Comparison of ENCODE assay signal across 13 cellular contexts in genomic region chr5:6736106-6736505, GRCh38. TPM values are rescaled to one million over a fixed set of nuclear protein-coding genes. Genes with fewer than 3 reads are reported as not detected.
DNase-seq lines count a peak whose midpoint lies in the region; ATAC-seq and TF ChIP-seq lines count a peak whose summit lies in the region.
"Had no signal": no experiment of that assay in that cellular context is flagged by ENCODE, and none has a peak within 500 bp of the region (broad histone marks: within the 10 kb centered on the region; RNA-seq: fewer than 3 reads in every experiment).

No MANE protein-coding gene starts in this region.

- H3K9ac ChIP-seq in IMR-90 (ENCODE audit: low read depth, low read length), result no peak overlapping the region
- no peak overlapping the region for H3K9ac ChIP-seq in mesenchymal stem cell (ENCODE audit: low read length)

- peak overlapping the region; percentile 87 for H3K27ac Mint-ChIP-seq in T-helper 2 cell treated with Interferon-gamma antibody and Interleukin-4, amounts not matched to agents 5 μg/mL and 100 μg/mL, for 36 hours
- H3K27ac Mint-ChIP-seq in activated T-helper 1 cell treated with anti-CD3 and anti-CD28 coated beads, Interleukin-12 subunit alpha, Interleukin-12 subunit beta, Interleukin-2, Interleukin-4 antibody, amounts not matched to agents 30 ng/mL and 10 ng/mL and 1 ng/mL, durations not matched to agents 14 hours and 24 hours and 36 hours, result peak overlapping the region; percentile 94

- no peak overlapping the region for H2BK12ac ChIP-seq in mesenchymal stem cell (ENCODE audit: low read length in 2 of 2)

- H3K27me3 ChIP-seq in IMR-90 (ENCODE audit: control insufficient read depth, insufficient read depth, low read length) (no peaks in the 10 kb centered on the region), mesenchymal stem cell (ENCODE audit: control insufficient read depth in 1 of 2, insufficient read depth in 1 of 2, low read length in 2 of 2) (no peaks in the 10 kb centered on the region)
- H3K27me3 ChIP-seq: pancreas had no signal

- H3K23ac ChIP-seq in IMR-90 (ENCODE audit: low read depth, low read length), result 0 out of 2 replicates have a peak overlapping the region, but pooled peaks have one; percentile 15
- H3K23ac ChIP-seq in mesenchymal stem cell (ENCODE audit: low read length in 2 of 2), result no peak overlapping the region

- H2BK15ac ChIP-seq in IMR-90 (ENCODE audit: low read depth, low read length) (no peak overlapping the region), mesenchymal stem cell (ENCODE audit: low read depth, poor library complexity, severe bottlenecking) (no peak overlapping the region)

- no peak for DNase-seq in T-helper 2 cell treated with Interferon-gamma antibody and Interleukin-4, amounts not matched to agents 5 μg/mL and 100 μg/mL, for 36 hours (ENCODE audit: low spot score)
- DNase-seq in T-helper 2 cell (no peak), IMR-90 (no peak), mesenchymal stem cell (no peak)
- no peak for DNase-seq in activated T-helper 1 cell treated with anti-CD3 and anti-CD28 coated beads, Interleukin-12 subunit alpha, Interleukin-12 subunit beta, Interleukin-2, Interleukin-4 antibody, amounts not matched to agents 30 ng/mL and 10 ng/mL and 1 ng/mL, durations not matched to agents 14 hours and 24 hours and 36 hours (ENCODE audit: low spot score)
- DNase-seq in stimulated activated CD4-positive, alpha-beta T cell treated with anti-CD3 and anti-CD28 coated beads, Interleukin-4, amount 100 ng/mL, for 4 hours, result no peak
- DNase-seq: amygdala; CD4-positive, CD25-positive, alpha-beta regulatory T cell; pancreas; SHP77 treated with DMSO at 0.1 percent for 48 hours had no signal

- peaks cover 47 to 70% of the 10 kb centered on the region in 2 experiments for H3K79me1 ChIP-seq in IMR-90 (ENCODE audit: low read depth in 1 of 2, low read length in 2 of 2)
- H3K79me1 ChIP-seq in mesenchymal stem cell (replicated peaks; ENCODE audit: low read length, poor library complexity, severe bottlenecking), result peaks cover 29% of the 10 kb centered on the region

- TF ChIP-seq CTCF in IMR-90 (conservative IDR thresholded peaks at IDR 0.05; ENCODE audit: low read depth, low read length), result no peak

- dilution Hi-C loops in IMR-90 (cut with HindIII; ENCODE audit: low sequenced_read_pairs, unreplicated experiment), result no loop called here

- no peak overlapping the region for H4K5ac ChIP-seq in IMR-90 (ENCODE audit: low read depth, low read length)

- H4K91ac ChIP-seq in IMR-90 (ENCODE audit: insufficient read depth, low read depth, low read length) (no peak overlapping the region), mesenchymal stem cell (ENCODE audit: low read length) (no peak overlapping the region)

- H3K4ac ChIP-seq in IMR-90 (ENCODE audit: low read depth, low read length) (no peak overlapping the region), mesenchymal stem cell (ENCODE audit: low read depth in 1 of 2, low read length in 2 of 2) (no peak overlapping the region)

- H3K9me3 Mint-ChIP-seq in T-helper 2 cell treated with Interferon-gamma antibody and Interleukin-4, amounts not matched to agents 5 μg/mL and 100 μg/mL, for 36 hours, result no peaks in the 10 kb centered on the region
- no peaks in the 10 kb centered on the region for H3K9me3 Mint-ChIP-seq in activated T-helper 1 cell treated with anti-CD3 and anti-CD28 coated beads, Interleukin-12 subunit alpha, Interleukin-12 subunit beta, Interleukin-2, Interleukin-4 antibody, amounts not matched to agents 30 ng/mL and 10 ng/mL and 1 ng/mL, durations not matched to agents 14 hours and 24 hours and 36 hours
- H3K9me3 Mint-ChIP-seq: CD4-positive, CD25-positive, alpha-beta regulatory T cell had no signal

- H3K14ac ChIP-seq in IMR-90 (replicated peaks; ENCODE audit: low read depth, low read length) (no peak overlapping the region), mesenchymal stem cell (ENCODE audit: low read length in 2 of 2) (no peak overlapping the region)

- intact Hi-C loops in IMR-90 (cut with micrococcal nuclease), result no loop called here
- intact Hi-C loops in activated T-helper 1 cell treated with anti-CD3 and anti-CD28 coated beads, Interleukin-12 subunit alpha, Interleukin-12 subunit beta, Interleukin-2, Interleukin-4 antibody, amounts not matched to agents 30 ng/mL and 10 ng/mL and 1 ng/mL, durations not matched to agents 14 hours and 24 hours and 36 hours (cut with micrococcal nuclease), result loop anchor here (5.0 kb wide), 1 partner anchor 91 kb away; no protein-coding TSS in a partner anchor

- H3K9me3 ChIP-seq in IMR-90 (ENCODE audit: control insufficient read depth, insufficient read depth, low read length) (no peaks in the 10 kb centered on the region), mesenchymal stem cell (ENCODE audit: control insufficient read depth, low read length) (no peaks in the 10 kb centered on the region)
- H3K9me3 ChIP-seq: pancreas, thoracic aorta had no signal

- H3K56ac ChIP-seq in IMR-90 (ENCODE audit: extremely low read depth, insufficient read depth, low read length), result no peak overlapping the region

- H3K4me2 ChIP-seq in IMR-90 (ENCODE audit: low read depth, low read length), result no peak overlapping the region
- no peak overlapping the region for H3K4me2 ChIP-seq in mesenchymal stem cell (ENCODE audit: low read length, poor library complexity, severe bottlenecking)

- H3K4me3 Mint-ChIP-seq in T-helper 2 cell treated with Interferon-gamma antibody and Interleukin-4, amounts not matched to agents 5 μg/mL and 100 μg/mL, for 36 hours, result no peak overlapping the region
- no peak overlapping the region for H3K4me3 Mint-ChIP-seq in activated T-helper 1 cell treated with anti-CD3 and anti-CD28 coated beads, Interleukin-12 subunit alpha, Interleukin-12 subunit beta, Interleukin-2, Interleukin-4 antibody, amounts not matched to agents 30 ng/mL and 10 ng/mL and 1 ng/mL, durations not matched to agents 14 hours and 24 hours and 36 hours
- H3K4me3 Mint-ChIP-seq: CD4-positive, CD25-positive, alpha-beta regulatory T cell had no signal

- H2BK120ac ChIP-seq in IMR-90 (ENCODE audit: low read depth, low read length), result no peak overlapping the region
- H2BK120ac ChIP-seq in mesenchymal stem cell (ENCODE audit: low read depth, low read length), result no peak overlapping the region

- H3K4me3 ChIP-seq in IMR-90 (ENCODE audit: insufficient read depth, low read depth, low read length) (no peak overlapping the region), mesenchymal stem cell (ENCODE audit: insufficient read depth in 1 of 2, low read depth in 1 of 2, low read length in 2 of 2) (no peak overlapping the region)
- H3K4me3 ChIP-seq: pancreas, thoracic aorta had no signal

- H4K8ac ChIP-seq in IMR-90 (ENCODE audit: low read depth in 2 of 2, low read length in 2 of 2) (no peak overlapping the region), mesenchymal stem cell (ENCODE audit: low read length) (peak overlapping the region; percentile 4)

- H3K36me3 ChIP-seq in IMR-90 (ENCODE audit: control insufficient read depth, insufficient read depth, low read length), result peaks cover 22% of the 10 kb centered on the region
- peaks cover 27 to 40% of the 10 kb centered on the region in 2 experiments for H3K36me3 ChIP-seq in mesenchymal stem cell (ENCODE audit: control insufficient read depth in 1 of 2, insufficient read depth in 2 of 2, low read depth in 1 of 2, low read length in 2 of 2)

- ATAC-seq in IMR-90 (ENCODE audit: low read depth), result no peak
- no peak for ATAC-seq in HG02885 (IDR thresholded peaks at IDR 0.05; ENCODE audit: poor library complexity, unreplicated experiment)
- no peak for ATAC-seq in HG02642 (IDR thresholded peaks at IDR 0.05; ENCODE audit: poor library complexity, unreplicated experiment)

- H2AFZ ChIP-seq in IMR-90 (replicated peaks; ENCODE audit: low read length, poor library complexity) (no peak overlapping the region), mesenchymal stem cell (ENCODE audit: low read depth, low read length) (no peak overlapping the region)

- no peak overlapping the region for H2AK5ac ChIP-seq in IMR-90 (ENCODE audit: low read depth, low read length)
- no peak overlapping the region for H2AK5ac ChIP-seq in mesenchymal stem cell (ENCODE audit: low read length, severe bottlenecking)

- H3K27ac ChIP-seq in IMR-90 (ENCODE audit: insufficient read depth, low read length) (no peak overlapping the region), mesenchymal stem cell (ENCODE audit: low read length, poor library complexity, severe bottlenecking) (no peak overlapping the region)
- H3K27ac ChIP-seq: pancreas, thoracic aorta had no signal

- H4K20me1 ChIP-seq in IMR-90 (ENCODE audit: insufficient read depth, low read length), result peaks cover 33% of the 10 kb centered on the region

- POLR2A ChIA-PET in IMR-90 (lab: Charles Lee; ENCODE audit: unreplicated experiment), result no interaction called here

- H3K4me1 ChIP-seq in IMR-90 (ENCODE audit: control insufficient read depth, insufficient read depth, low read length), result peaks cover 27% of the 10 kb centered on the region
- H3K4me1 ChIP-seq in mesenchymal stem cell (ENCODE audit: control insufficient read depth, insufficient read depth, low read depth, low read length), result peaks cover 26% of the 10 kb centered on the region

- 100% methylated on average over 1 of the region's 7 CpGs; no CpG with 5 or more reads in 1 of the 2 experiments for WGBS in IMR-90 (ENCODE audit: extremely low coverage in 2 of 2, insufficient read length in 1 of 2), 2 experiments
- WGBS in mesenchymal stem cell, result 97% methylated on average over 6 of the region's 7 CpGs

- no peak overlapping the region for H2BK20ac ChIP-seq in IMR-90 (ENCODE audit: low read depth, low read length)

- TF ChIP-seq RAD21 in IMR-90 (IDR thresholded peaks at IDR 0.05; ENCODE audit: low read length), result no peak

- H3K9me1 ChIP-seq in IMR-90 (ENCODE audit: insufficient read depth, low read length), result peaks cover 20% of the 10 kb centered on the region

- H2BK5ac ChIP-seq in IMR-90 (ENCODE audit: low read depth, low read length, poor library complexity, severe bottlenecking) (no peak overlapping the region), mesenchymal stem cell (ENCODE audit: low read depth, low read length, poor library complexity, severe bottlenecking) (no peak overlapping the region)

- TF ChIP-seq POLR2A in IMR-90 (IDR thresholded peaks at IDR 0.05; ENCODE audit: low read depth, low read length), result no peak

- H3K36me3 Mint-ChIP-seq in T-helper 2 cell treated with Interferon-gamma antibody and Interleukin-4, amounts not matched to agents 5 μg/mL and 100 μg/mL, for 36 hours (ENCODE audit: low read depth), result peaks cover 30% of the 10 kb centered on the region
- H3K36me3 Mint-ChIP-seq in activated T-helper 1 cell treated with anti-CD3 and anti-CD28 coated beads, Interleukin-12 subunit alpha, Interleukin-12 subunit beta, Interleukin-2, Interleukin-4 antibody, amounts not matched to agents 30 ng/mL and 10 ng/mL and 1 ng/mL, durations not matched to agents 14 hours and 24 hours and 36 hours (ENCODE audit: low read depth), result peaks cover 40% of the 10 kb centered on the region

- CTCF ChIA-PET in IMR-90 (lab: Yijun Ruan, JAX), result no interaction called here

- no peaks in the 10 kb centered on the region for H3K27me3 Mint-ChIP-seq in T-helper 2 cell treated with Interferon-gamma antibody and Interleukin-4, amounts not matched to agents 5 μg/mL and 100 μg/mL, for 36 hours (ENCODE audit: low read depth)
- H3K27me3 Mint-ChIP-seq in activated T-helper 1 cell treated with anti-CD3 and anti-CD28 coated beads, Interleukin-12 subunit alpha, Interleukin-12 subunit beta, Interleukin-2, Interleukin-4 antibody, amounts not matched to agents 30 ng/mL and 10 ng/mL and 1 ng/mL, durations not matched to agents 14 hours and 24 hours and 36 hours (ENCODE audit: insufficient read depth), result no peaks in the 10 kb centered on the region
- H3K27me3 Mint-ChIP-seq: CD4-positive, CD25-positive, alpha-beta regulatory T cell had no signal

- BruUV-seq in IMR-90 (replicated peaks; lab: Mats Ljungman, UMichigan), result no TSS peak

- peaks cover 43% of the 10 kb centered on the region for H3K4me1 Mint-ChIP-seq in T-helper 2 cell treated with Interferon-gamma antibody and Interleukin-4, amounts not matched to agents 5 μg/mL and 100 μg/mL, for 36 hours (ENCODE audit: low read depth)
- peaks cover 72% of the 10 kb centered on the region for H3K4me1 Mint-ChIP-seq in activated T-helper 1 cell treated with anti-CD3 and anti-CD28 coated beads, Interleukin-12 subunit alpha, Interleukin-12 subunit beta, Interleukin-2, Interleukin-4 antibody, amounts not matched to agents 30 ng/mL and 10 ng/mL and 1 ng/mL, durations not matched to agents 14 hours and 24 hours and 36 hours (ENCODE audit: low read depth)

- H2AK9ac ChIP-seq in IMR-90 (replicated peaks; ENCODE audit: low read depth, low read length, poor library complexity), result no peak overlapping the region

- H3K18ac ChIP-seq in IMR-90 (ENCODE audit: low read depth, low read length) (no peak overlapping the region), mesenchymal stem cell (ENCODE audit: low read depth in 1 of 2, low read length in 2 of 2) (no peak overlapping the region)

- in situ Hi-C loops in IMR-90 (cut with MboI; ENCODE audit: low sequenced_read_pairs), result loop anchor here (25.0 kb wide), 1 partner anchor 1249 kb away; no protein-coding TSS in a partner anchor

RNA-seq across cellular contexts. Expression of gene TENT4A, which starts 22.9 kb away (rescaled TPM):
- total RNA-seq in IMR-90 (2012; rRNA removed), result 5.9 and 8.6 TPM in 2 replicates
- 17.2 and 19.8 TPM in 2 replicates for polyA plus RNA-seq in IMR-90 (2012; rRNA removed)
- polyA plus RNA-seq in IMR-90 (2012; cell fraction: cytosol; rRNA removed), result 5.2 and 10.0 TPM in 2 replicates
- polyA plus RNA-seq in IMR-90 (2012; cell fraction: nucleus; rRNA removed; ENCODE audit: low replicate concordance), result 74.3 and 80.4 TPM in 2 replicates
- total RNA-seq in activated T-helper 1 cell treated with anti-CD3 and anti-CD28 coated beads, Interleukin-12 subunit alpha, Interleukin-12 subunit beta, Interleukin-2, Interleukin-4 antibody, amounts not matched to agents 30 ng/mL and 10 ng/mL and 1 ng/mL, durations not matched to agents 14 hours and 24 hours and 36 hours, result 40.6 and 42.3 TPM in 2 replicates
- 18.7 TPM for polyA plus RNA-seq in mesenchymal stem cell (2013, experiment 1 of 2)
- 19.1 TPM for polyA plus RNA-seq in mesenchymal stem cell (2013, experiment 2 of 2)
